In the genomic region with DNA sequence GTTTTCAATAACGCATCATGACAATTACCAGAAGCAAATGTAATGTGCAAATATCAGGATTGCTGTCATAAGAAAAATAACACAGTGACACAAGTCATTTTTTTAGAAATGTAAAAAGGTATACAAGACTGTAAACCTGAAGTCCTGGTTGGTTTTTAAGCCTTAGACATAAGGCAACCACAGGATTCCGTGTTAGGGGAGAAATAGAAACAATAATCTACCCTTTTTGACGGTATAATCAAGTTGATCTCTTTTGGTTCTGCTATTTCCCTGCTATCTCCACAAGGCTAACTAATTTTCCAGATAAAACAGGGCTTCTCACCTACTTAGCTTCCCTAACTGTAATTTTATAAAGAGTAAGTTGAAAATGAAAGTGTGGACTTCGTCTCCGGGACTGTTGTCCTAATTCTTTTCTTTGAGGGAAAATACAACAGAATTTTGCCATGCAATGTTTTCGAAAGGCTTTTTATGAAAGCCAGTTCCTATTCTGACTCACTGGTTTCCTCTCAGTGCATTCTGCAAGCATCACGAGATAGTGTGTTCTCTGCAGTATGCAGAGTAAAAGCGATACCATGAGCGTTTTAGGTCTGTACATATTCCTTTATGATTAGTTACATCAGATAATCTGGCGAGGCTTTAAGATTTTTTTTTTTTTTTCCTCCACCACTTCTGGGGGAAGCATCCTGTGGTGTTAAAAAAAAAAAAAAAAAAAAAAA, we compare ENCODE assay signal across 7 cellular contexts. TPM values are rescaled to one million over a fixed set of nuclear protein-coding genes. Genes with fewer than 3 reads are reported as not detected.
DNase-seq lines count a peak whose midpoint lies in the region; ATAC-seq and TF ChIP-seq lines count a peak whose summit lies in the region.

No MANE protein-coding gene starts in this region.

- no peaks in the 10 kb centered on the region for H3K9me3 ChIP-seq in neutrophil
- no peaks in the 10 kb centered on the region for H3K9me3 ChIP-seq in uterus

- peaks cover 28% of the 10 kb centered on the region for H3K27me3 Mint-ChIP-seq in T-helper 2 cell treated with Interferon-gamma antibody and Interleukin-4, amounts not matched to agents 5 μg/mL and 100 μg/mL, for 36 hours (ENCODE audit: low read depth)

- H3K27ac ChIP-seq in neutrophil (peak overlapping the region; percentile 28), uterus (no peak overlapping the region)

- peak overlapping the region; percentile 82 for H3K27ac Mint-ChIP-seq in T-helper 2 cell treated with Interferon-gamma antibody and Interleukin-4, amounts not matched to agents 5 μg/mL and 100 μg/mL, for 36 hours

- peak; percentile 49 for DNase-seq in T-helper 2 cell treated with Interferon-gamma antibody and Interleukin-4, amounts not matched to agents 5 μg/mL and 100 μg/mL, for 36 hours (ENCODE audit: low spot score)
- no peak for DNase-seq in ureter (ENCODE audit: low spot score)
- no peak for DNase-seq in uterus

- ATAC-seq in GM18868 (IDR thresholded peaks at IDR 0.05; ENCODE audit: unreplicated experiment) (peak; percentile 98), HG02798 (IDR thresholded peaks at IDR 0.05; ENCODE audit: poor library complexity, unreplicated experiment) (peak; percentile 75), HG03521 (IDR thresholded peaks at IDR 0.05; ENCODE audit: unreplicated experiment) (no peak)

- H3K4me3 ChIP-seq in neutrophil (ENCODE audit: low read depth in 1 of 2, low read length in 1 of 2) (peak overlapping the region in 1 of 2 experiments; percentile 6), uterus (no peak overlapping the region)

- intact Hi-C loops in uterus (cut with DNase I; ENCODE audit: low total_unique reads): no loop called here

- TF ChIP-seq CTCF in neutrophil (IDR thresholded peaks at IDR 0.05) (no peak), uterus (IDR thresholded peaks at IDR 0.05) (no peak)

- no peaks in the 10 kb centered on the region for H3K9me3 Mint-ChIP-seq in T-helper 2 cell treated with Interferon-gamma antibody and Interleukin-4, amounts not matched to agents 5 μg/mL and 100 μg/mL, for 36 hours

- no peaks in the 10 kb centered on the region for H3K36me3 ChIP-seq in neutrophil
- H3K36me3 ChIP-seq in uterus: no peaks in the 10 kb centered on the region

- H3K4me1 ChIP-seq in neutrophil (ENCODE audit: control insufficient read depth in 1 of 2, insufficient read depth in 1 of 2, low read depth in 1 of 2, low read length in 1 of 2) (peaks cover 4 to 17% of the 10 kb centered on the region in 2 experiments), uterus (no peaks in the 10 kb centered on the region)

- TF ChIP-seq POLR2A in uterus (IDR thresholded peaks at IDR 0.05): no peak

- H3K4me3 Mint-ChIP-seq in T-helper 2 cell treated with Interferon-gamma antibody and Interleukin-4, amounts not matched to agents 5 μg/mL and 100 μg/mL, for 36 hours: peak overlapping the region; percentile 72

- H3K27me3 ChIP-seq in neutrophil: peaks cover 11% of the 10 kb centered on the region
- H3K27me3 ChIP-seq in uterus: no peaks in the 10 kb centered on the region

- no peaks in the 10 kb centered on the region for H3K36me3 Mint-ChIP-seq in T-helper 2 cell treated with Interferon-gamma antibody and Interleukin-4, amounts not matched to agents 5 μg/mL and 100 μg/mL, for 36 hours (ENCODE audit: low read depth)

- H3K4me1 Mint-ChIP-seq in T-helper 2 cell treated with Interferon-gamma antibody and Interleukin-4, amounts not matched to agents 5 μg/mL and 100 μg/mL, for 36 hours (ENCODE audit: low read depth): peaks cover 23% of the 10 kb centered on the region

RNA-seq across cellular contexts. Expression of a gene that starts 10.6 kb away (rescaled TPM):
- not detected for total RNA-seq in ureter
- not detected for total RNA-seq in uterus

RNA-seq across cellular contexts. Expression of a gene that starts 49.2 kb away (rescaled TPM):
- total RNA-seq in ureter (not detected), uterus (not detected)
